9 cellular contexts compared by ENCODE assay signal in the genomic region with DNA sequence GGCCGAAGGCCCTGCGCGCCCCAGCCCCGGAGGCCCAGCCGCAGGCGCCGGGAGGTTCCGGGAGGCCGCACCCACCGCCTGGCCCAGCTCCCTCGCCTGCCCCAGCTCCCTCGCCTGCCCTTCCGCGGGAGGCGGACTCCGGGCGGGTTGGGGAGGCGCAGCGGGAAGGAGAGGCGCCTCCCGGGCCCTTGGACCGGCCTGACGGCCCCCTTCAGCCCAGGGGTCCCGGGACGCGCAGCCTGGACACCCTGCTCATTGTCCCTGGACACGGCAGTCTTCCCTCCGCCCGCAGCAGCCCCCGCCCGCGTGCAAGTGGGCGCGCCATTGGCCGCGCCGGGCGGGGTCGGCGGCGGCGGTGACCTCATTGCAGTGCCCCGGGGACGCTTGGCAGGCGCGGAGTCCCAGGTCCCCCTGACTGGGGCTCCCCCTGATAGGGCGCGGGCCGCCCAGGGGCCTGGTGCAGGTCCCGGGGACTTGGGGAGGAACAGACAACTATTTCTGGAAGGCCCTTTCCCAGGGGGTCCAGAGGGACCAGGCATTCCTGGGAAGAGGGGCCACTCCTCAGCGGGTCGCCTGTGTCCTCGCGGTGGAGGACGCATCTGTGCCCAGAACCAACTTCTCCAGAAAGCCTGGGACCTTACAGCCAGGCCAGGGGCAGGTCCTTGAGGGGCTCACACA. TPM values are rescaled to one million over a fixed set of nuclear protein-coding genes. Genes with fewer than 3 reads are reported as not detected.
DNase-seq lines count a peak whose midpoint lies in the region; ATAC-seq lines count a peak whose summit lies in the region.
"Had no signal": no experiment of that assay in that cellular context is flagged by ENCODE, and none has a peak within 500 bp of the region (broad histone marks: within the 10 kb centered on the region; RNA-seq: fewer than 3 reads in every experiment).

No MANE protein-coding gene starts in this region.

- H3K4me3 Mint-ChIP-seq in activated CD4-positive, alpha-beta T cell treated with anti-CD3 and anti-CD28 coated beads, Interleukin-2, amount 10 ng/mL, durations not matched to agents 7 days and 5 days, result peak overlapping the region; percentile 67
- H3K4me3 Mint-ChIP-seq in natural killer cell treated with Interleukin-12 subunit alpha and Interleukin-12 subunit beta and Interleukin-15 and Interleukin-18, amount 100 ng/mL, for 72 hours, result peak overlapping the region; percentile 34

- POLR2A ChIA-PET in activated CD4-positive, alpha-beta T cell treated with anti-CD3 and anti-CD28 coated beads, Interleukin-2, amount 10 ng/mL, durations not matched to agents 7 days and 5 days (lab: Charles Lee), result no interaction called here

- no peaks in the 10 kb centered on the region for H3K36me3 Mint-ChIP-seq in activated CD4-positive, alpha-beta T cell treated with anti-CD3 and anti-CD28 coated beads, Interleukin-2, amount 10 ng/mL, durations not matched to agents 7 days and 5 days (ENCODE audit: low read depth)
- no peaks in the 10 kb centered on the region for H3K36me3 Mint-ChIP-seq in natural killer cell treated with Interleukin-12 subunit alpha and Interleukin-12 subunit beta and Interleukin-15 and Interleukin-18, amount 100 ng/mL, for 72 hours

- H3K27me3 Mint-ChIP-seq in activated CD4-positive, alpha-beta T cell treated with anti-CD3 and anti-CD28 coated beads, Interleukin-2, amount 10 ng/mL, durations not matched to agents 7 days and 5 days, result peaks cover 37% of the 10 kb centered on the region
- H3K27me3 Mint-ChIP-seq in natural killer cell treated with Interleukin-12 subunit alpha and Interleukin-12 subunit beta and Interleukin-15 and Interleukin-18, amount 100 ng/mL, for 72 hours, result peaks cover 0 to 11% of the 10 kb centered on the region in 2 donors

- H3K9me3 Mint-ChIP-seq in activated CD4-positive, alpha-beta T cell treated with anti-CD3 and anti-CD28 coated beads, Interleukin-2, amount 10 ng/mL, durations not matched to agents 7 days and 5 days, result no peaks in the 10 kb centered on the region
- H3K9me3 Mint-ChIP-seq in natural killer cell treated with Interleukin-12 subunit alpha and Interleukin-12 subunit beta and Interleukin-15 and Interleukin-18, amount 100 ng/mL, for 72 hours, result no peaks in the 10 kb centered on the region
- H3K9me3 Mint-ChIP-seq: T-helper 1 cell treated with Interleukin-12 subunit alpha and Interleukin-12 subunit beta and Interleukin-4 antibody, amounts not matched to agents 30 μg/mL and 1 μg/mL, for 36 hours had no signal

- H3K4me1 Mint-ChIP-seq in activated CD4-positive, alpha-beta T cell treated with anti-CD3 and anti-CD28 coated beads, Interleukin-2, amount 10 ng/mL, durations not matched to agents 7 days and 5 days, result peaks cover 32% of the 10 kb centered on the region
- H3K4me1 Mint-ChIP-seq in natural killer cell treated with Interleukin-12 subunit alpha and Interleukin-12 subunit beta and Interleukin-15 and Interleukin-18, amount 100 ng/mL, for 72 hours (ENCODE audit: low read depth in 2 of 2), result peaks cover 7 to 20% of the 10 kb centered on the region in 2 donors

- peak; percentile 62 for DNase-seq in EL
- peak; percentile 29 for DNase-seq in activated CD4-positive, alpha-beta T cell treated with anti-CD3 and anti-CD28 coated beads, Interleukin-2, amount 10 ng/mL, durations not matched to agents 7 days and 5 days
- DNase-seq in natural killer cell treated with Interleukin-12 subunit alpha and Interleukin-12 subunit beta and Interleukin-15 and Interleukin-18, amount 100 ng/mL, for 72 hours (ENCODE audit: low spot score), result no peak
- DNase-seq in superior temporal gyrus (ENCODE audit: extremely low spot score), result no peak
- DNase-seq in COR-L47 (lab: John Stamatoyannopoulos, UW), result no peak

- CTCF ChIA-PET in activated CD4-positive, alpha-beta T cell treated with anti-CD3 and anti-CD28 coated beads, Interleukin-2, amount 10 ng/mL, durations not matched to agents 7 days and 5 days (lab: Charles Lee), result interaction anchor here (1.3 to 5.5 kb wide), 4 partner anchors 8 to 21 kb away, joined by 3 to 19 read pairs (median 5); no protein-coding TSS in a partner anchor

- no peak overlapping the region for H3K27ac Mint-ChIP-seq in activated CD4-positive, alpha-beta T cell treated with anti-CD3 and anti-CD28 coated beads, Interleukin-2, amount 10 ng/mL, durations not matched to agents 7 days and 5 days
- H3K27ac Mint-ChIP-seq in natural killer cell treated with Interleukin-12 subunit alpha and Interleukin-12 subunit beta and Interleukin-15 and Interleukin-18, amount 100 ng/mL, for 72 hours, result no peak overlapping the region
- H3K27ac Mint-ChIP-seq: T-helper 1 cell treated with Interleukin-12 subunit alpha and Interleukin-12 subunit beta and Interleukin-4 antibody, amounts not matched to agents 30 μg/mL and 1 μg/mL, for 36 hours had no signal

- peak; percentile 9 for ATAC-seq in HG02798 (IDR thresholded peaks at IDR 0.05; ENCODE audit: poor library complexity, unreplicated experiment)
- ATAC-seq in esophagus mucosa, result peak; percentile 18
- ATAC-seq in natural killer cell treated with Interleukin-12 subunit alpha and Interleukin-12 subunit beta and Interleukin-15 and Interleukin-18, amount 100 ng/mL, for 72 hours, result peak; percentile 46 to 58
- ATAC-seq in GM18519 (IDR thresholded peaks at IDR 0.05; ENCODE audit: low FRiP score, unreplicated experiment), result no peak

RNA-seq across cellular contexts. Expression of a gene that starts 0.5 kb away (rescaled TPM):
- 10 to 100 TPM; 35.4 to 37.6 TPM for total RNA-seq in activated CD4-positive, alpha-beta T cell treated with anti-CD3 and anti-CD28 coated beads, Interleukin-2, amount 10 ng/mL, durations not matched to agents 7 days and 5 days
- 109 TPM for total RNA-seq in esophagus mucosa
- total RNA-seq in natural killer cell treated with Interleukin-12 subunit alpha and Interleukin-12 subunit beta and Interleukin-15 and Interleukin-18, amount 100 ng/mL, for 72 hours, result 10 to 100 TPM; 45.0 to 72.0 TPM

RNA-seq across cellular contexts. Expression of a gene that starts 5.5 kb away (rescaled TPM):
- 1 to 10 TPM; 7.7 to 8.1 TPM for total RNA-seq in activated CD4-positive, alpha-beta T cell treated with anti-CD3 and anti-CD28 coated beads, Interleukin-2, amount 10 ng/mL, durations not matched to agents 7 days and 5 days
- total RNA-seq in esophagus mucosa, result 3.3 TPM
- total RNA-seq in natural killer cell treated with Interleukin-12 subunit alpha and Interleukin-12 subunit beta and Interleukin-15 and Interleukin-18, amount 100 ng/mL, for 72 hours, result 1 to 10 TPM; 2.6 to 2.9 TPM

RNA-seq across cellular contexts. Expression of a gene that starts 9.1 kb away (rescaled TPM):
- total RNA-seq in activated CD4-positive, alpha-beta T cell treated with anti-CD3 and anti-CD28 coated beads, Interleukin-2, amount 10 ng/mL, durations not matched to agents 7 days and 5 days, result 10 to 100 TPM; 90.3 to 96.0 TPM
- total RNA-seq in esophagus mucosa, result 177 TPM
- total RNA-seq in natural killer cell treated with Interleukin-12 subunit alpha and Interleukin-12 subunit beta and Interleukin-15 and Interleukin-18, amount 100 ng/mL, for 72 hours, result 10 to 100 TPM; 97.4 to 97.8 TPM

RNA-seq across cellular contexts. Expression of a gene that starts 9.4 kb away (rescaled TPM):
- 1 to 10 TPM; 7.7 to 7.9 TPM for total RNA-seq in activated CD4-positive, alpha-beta T cell treated with anti-CD3 and anti-CD28 coated beads, Interleukin-2, amount 10 ng/mL, durations not matched to agents 7 days and 5 days
- total RNA-seq in esophagus mucosa, result 8.4 TPM
- total RNA-seq in natural killer cell treated with Interleukin-12 subunit alpha and Interleukin-12 subunit beta and Interleukin-15 and Interleukin-18, amount 100 ng/mL, for 72 hours, result 10 to 100 TPM; 17.4 to 31.4 TPM

RNA-seq across cellular contexts. Expression of a gene that starts 14.5 kb away (rescaled TPM):
- total RNA-seq in activated CD4-positive, alpha-beta T cell treated with anti-CD3 and anti-CD28 coated beads, Interleukin-2, amount 10 ng/mL, durations not matched to agents 7 days and 5 days, result 10 to 100 TPM; 68.9 to 71.9 TPM
- 24.5 TPM for total RNA-seq in esophagus mucosa
- total RNA-seq in natural killer cell treated with Interleukin-12 subunit alpha and Interleukin-12 subunit beta and Interleukin-15 and Interleukin-18, amount 100 ng/mL, for 72 hours, result 10 to 100 TPM; 69.0 to 95.0 TPM

Comparison
In these comparisons a context has a peak if more than half of its experiments do, and no peak if none do; other contexts are left out.
1. DNase-seq: peak in EL (single experiment) and activated CD4-positive, alpha-beta T cell treated with anti-CD3 and anti-CD28 coated beads, Interleukin-2, amount 10 ng/mL, durations not matched to agents 7 days and 5 days (single experiment); none in natural killer cell treated with Interleukin-12 subunit alpha and Interleukin-12 subunit beta and Interleukin-15 and Interleukin-18, amount 100 ng/mL, for 72 hours (single experiment), superior temporal gyrus (single experiment) and COR-L47 (single experiment).